Comparison of ENCODE assay signal across 18 cellular contexts in the genomic region with DNA sequence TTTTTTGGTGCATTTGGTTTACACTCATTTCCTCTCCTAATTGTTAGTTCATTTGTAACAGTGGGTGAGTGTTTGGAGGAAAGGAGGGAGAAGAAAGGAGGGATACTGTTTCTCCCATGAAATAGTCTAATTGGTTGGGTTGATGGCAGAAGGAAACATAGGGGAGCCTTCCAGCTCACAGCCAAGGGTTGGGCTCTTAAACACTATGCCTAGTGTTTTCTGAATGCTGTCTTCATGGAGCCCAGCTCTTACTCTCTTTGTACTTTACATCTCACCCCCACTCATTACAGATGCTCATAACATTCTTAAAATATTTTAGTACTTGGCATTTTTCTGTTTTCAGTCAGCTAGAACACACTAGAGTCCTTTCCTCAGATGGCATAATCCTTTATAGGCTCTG. TPM values are rescaled to one million over a fixed set of nuclear protein-coding genes. Genes with fewer than 3 reads are reported as not detected.
DNase-seq lines count a peak whose midpoint lies in the region; ATAC-seq and TF ChIP-seq lines count a peak whose summit lies in the region.
"Had no signal": no experiment of that assay in that cellular context is flagged by ENCODE, and none has a peak within 500 bp of the region (broad histone marks: within the 10 kb centered on the region; RNA-seq: fewer than 3 reads in every experiment).

No MANE protein-coding gene starts in this region.

- H3K27me3 Mint-ChIP-seq in HFFc6 (ENCODE audit: insufficient read depth) (peaks cover 14% of the 10 kb centered on the region), neural crest cell (ENCODE audit: low read depth) (no peaks in the 10 kb centered on the region)

- peak overlapping the region; percentile 14 for H3K27ac ChIP-seq in cingulate gyrus (ENCODE audit: low read depth, low read length)
- H3K27ac ChIP-seq: BLaER1 treated with 17β-estradiol and CSF1 and Interleukin-3, amounts not matched to agents 10 nM and 100 nM; brain microvascular endothelial cell had no signal

- H3K27ac Mint-ChIP-seq in HFFc6 (peak overlapping the region; percentile 81), neural crest cell (ENCODE audit: unreplicated experiment) (peak overlapping the region; percentile 1)
- H3K27ac Mint-ChIP-seq: activated CD8-positive, alpha-beta T cell treated with anti-CD3 and anti-CD28 coated beads, Interleukin-2, amount 10 ng/mL, durations not matched to agents 7 days and 5 days had no signal

- DNase-seq in AG20443 (ENCODE audit: low spot score) (peak; percentile 51), HFFc6 (peak; percentile 58), neural crest cell (ENCODE audit: low read depth, low spot score) (no peak), H4 (ENCODE audit: low spot score) (no peak), NCI-H128 (lab: John Stamatoyannopoulos, UW; ENCODE audit: unreplicated experiment) (no peak), DMS114 treated with DMSO at 0.1 percent for 48 hours (lab: John Stamatoyannopoulos, UW; ENCODE audit: unreplicated experiment) (no peak)
- DNase-seq: activated CD8-positive, alpha-beta T cell treated with anti-CD3 and anti-CD28 coated beads, Interleukin-2, amount 10 ng/mL, durations not matched to agents 7 days and 5 days; activated effector memory CD4-positive, alpha-beta T cell treated with Interleukin-2 at 50 U/mL for 16 hours; brain microvascular endothelial cell; DMS79; effector memory CD4-positive, alpha-beta T cell; NCI-H1048; NCI-H226; nucleus accumbens; stimulated activated naive CD4-positive, alpha-beta T cell treated with Interleukin-2 at 50 U/mL for 16 hours had no signal

- peaks cover 46% of the 10 kb centered on the region for H3K4me1 Mint-ChIP-seq in HFFc6 (ENCODE audit: low read depth)
- H3K4me1 Mint-ChIP-seq in neural crest cell = peaks cover 30% of the 10 kb centered on the region

- no peak for TF ChIP-seq CTCF in HFFc6 (IDR thresholded peaks at IDR 0.05)
- TF ChIP-seq CTCF in neural crest cell (conservative IDR thresholded peaks at IDR 0.05) = no peak

- H3K4me3 Mint-ChIP-seq in HFFc6 (peak overlapping the region; percentile 2; the same call in 1 of the 2 replicates), neural crest cell (no peak overlapping the region)
- H3K4me3 Mint-ChIP-seq: activated CD8-positive, alpha-beta T cell treated with anti-CD3 and anti-CD28 coated beads, Interleukin-2, amount 10 ng/mL, durations not matched to agents 7 days and 5 days had no signal

- ATAC-seq in HG03378 (IDR thresholded peaks at IDR 0.05; ENCODE audit: unreplicated experiment) = no peak
- ATAC-seq: activated CD8-positive, alpha-beta T cell treated with anti-CD3 and anti-CD28 coated beads, Interleukin-2, amount 10 ng/mL, durations not matched to agents 7 days and 5 days had no signal

- peaks cover 48% of the 10 kb centered on the region for H3K36me3 Mint-ChIP-seq in HFFc6 (ENCODE audit: low read depth)
- H3K36me3 Mint-ChIP-seq in neural crest cell (ENCODE audit: low read depth) = peaks cover 5% of the 10 kb centered on the region

- no peaks in the 10 kb centered on the region for H3K9me3 Mint-ChIP-seq in HFFc6
- no peaks in the 10 kb centered on the region for H3K9me3 Mint-ChIP-seq in neural crest cell

RNA-seq across cellular contexts. Expression of a gene that starts 38.2 kb away (rescaled TPM):
- 10 to 100 TPM; 54.2 to 60.4 (median 57.3) TPM for total RNA-seq in HFFc6 (2021; fragmentation: NEBNext Ultra II Directional; extraction: Animal tissue kit (Norgen Biotek cat#: 25700))
- total RNA-seq in neural crest cell = 116 and 122 TPM in 2 replicates
- total RNA-seq in H4 (2014; rRNA removed; shearing (Covaris generic)) = 22.2 and 28.4 TPM in 2 replicates

RNA-seq across cellular contexts. Expression of a gene that starts 53.8 kb away (rescaled TPM):
- total RNA-seq in HFFc6 (2021; fragmentation: NEBNext Ultra II Directional; extraction: Animal tissue kit (Norgen Biotek cat#: 25700)) = 100 to 1,000 TPM; 690 to 799 (median 765) TPM
- total RNA-seq in neural crest cell = 626 and 651 TPM in 2 replicates
- 765 and 888 TPM in 2 replicates for total RNA-seq in H4 (2014; rRNA removed; shearing (Covaris generic))

Comparison
In these comparisons a context has a peak if more than half of its experiments do, and no peak if none do; other contexts are left out.
1. DNase-seq: peak in AG20443 (single experiment) and HFFc6 (single experiment); none in neural crest cell (single experiment), H4 (single experiment), NCI-H128 (single experiment) and DMS114 treated with DMSO at 0.1 percent for 48 hours (single experiment).